In genomic region chr17:33234930-33235685, GRCh38 we compare ENCODE assay signal across 9 cellular contexts. TPM values are rescaled to one million over a fixed set of nuclear protein-coding genes. Genes with fewer than 3 reads are reported as not detected.
DNase-seq lines count a peak whose midpoint lies in the region; ATAC-seq, FAIRE-seq and TF ChIP-seq lines count a peak whose summit lies in the region.
"Had no signal": no experiment of that assay in that cellular context is flagged by ENCODE, and none has a peak within 500 bp of the region (broad histone marks: within the 10 kb centered on the region; RNA-seq: fewer than 3 reads in every experiment).

No MANE protein-coding gene starts in this region.

- POLR2A ChIA-PET in HepG2 (lab: Yijun Ruan, JAX), result no interaction called here

- no peaks in the 10 kb centered on the region for H3K9me3 ChIP-seq in HepG2 (ENCODE audit: low read length)

- no peaks in the 10 kb centered on the region for H3K36me3 ChIP-seq in HepG2 (replicated peaks in 1 of 2; ENCODE audit: control insufficient read depth in 1 of 2, insufficient read depth in 2 of 2, low read length in 2 of 2)
- H3K36me3 ChIP-seq: neural progenitor cell had no signal

- H3K4me3 ChIP-seq in epithelial cell of proximal tubule (ENCODE audit: low read depth, low read length), result no peak overlapping the region
- H3K4me3 ChIP-seq in HepG2 (replicated peaks in 1 of 3; ENCODE audit: insufficient read depth in 1 of 3, low read depth in 2 of 3, low read length in 3 of 3), result no peak overlapping the region
- H3K4me3 ChIP-seq: neural progenitor cell had no signal

- DNase-seq in AG20443 (ENCODE audit: low spot score), result peak; percentile 97
- DNase-seq in HTR-8/SVneo (ENCODE audit: insufficient read length, low spot score), result peak; percentile 89
- peak; percentile 40 for DNase-seq in epithelial cell of proximal tubule (ENCODE audit: low read depth)
- DNase-seq in omental fat pad (ENCODE audit: low spot score), result peak; percentile 35
- no peak for DNase-seq in germinal center (ENCODE audit: low spot score)
- DNase-seq in HepG2 (ENCODE audit: low spot score), result no peak

- no TSS peak for BruUV-seq in HepG2 (replicated peaks; lab: Mats Ljungman, UMichigan)

- TF ChIP-seq RAD21 in HepG2 (CRISPR knock-in tag; IDR thresholded peaks at IDR 0.05), result no peak

- H3K4me1 ChIP-seq in HepG2 (ENCODE audit: insufficient read depth, low read length), result no peaks in the 10 kb centered on the region

- H3K4me2 ChIP-seq in HepG2 (ENCODE audit: low read depth, low read length), result no peak overlapping the region
- H3K4me2 ChIP-seq: neural progenitor cell had no signal

- no peaks in the 10 kb centered on the region for H4K20me1 ChIP-seq in HepG2 (ENCODE audit: insufficient read depth, low read length)

- TF ChIP-seq EP300 in HepG2 (IDR thresholded peaks at IDR 0.05; ENCODE audit: low read depth in 2 of 2, low read length in 2 of 2) (no peak), HepG2 (CRISPR knock-in tag; IDR thresholded peaks at IDR 0.05; ENCODE audit: borderline replicate concordance) (no peak)

- no peak overlapping the region for H2AFZ ChIP-seq in HepG2 (ENCODE audit: low read length)
- H2AFZ ChIP-seq: neural progenitor cell had no signal

- CTCF ChIA-PET in HepG2 (lab: Yijun Ruan, JAX; ENCODE audit: low intra/inter-chr PET ratio, low total read pairs), result no interaction called here

- 14% methylated on average over 4 of the region's 6 CpGs for WGBS in HepG2 (ENCODE audit: low lambda C conversion rate)

- H3K9ac ChIP-seq in HepG2 (ENCODE audit: insufficient read depth, low read depth, low read length), result no peak overlapping the region
- H3K9ac ChIP-seq: neural progenitor cell had no signal

- peak; percentile 98 for ATAC-seq in omental fat pad (ENCODE audit: low FRiP score)
- no peak for ATAC-seq in GM19328 (IDR thresholded peaks at IDR 0.05; ENCODE audit: unreplicated experiment)
- ATAC-seq in HG03280 (IDR thresholded peaks at IDR 0.05; ENCODE audit: unreplicated experiment), result no peak
- ATAC-seq in HepG2, result no peak

- H3K27me3 ChIP-seq in HepG2 (ENCODE audit: control insufficient read depth in 1 of 2, insufficient read depth in 2 of 2, low read length in 2 of 2), result peaks cover 2 to 5% of the 10 kb centered on the region in 2 experiments; a peak in 3 of 5 replicates
- H3K27me3 ChIP-seq: neural progenitor cell had no signal

- TF ChIP-seq POLR2A in HepG2 (IDR thresholded peaks at IDR 0.05; ENCODE audit: insufficient read depth in 1 of 2, low read depth in 2 of 2, low read length in 2 of 2), result no peak

- in situ Hi-C loops in HepG2 (cut with HindIII; ENCODE audit: extremely low pct_ligation_motif_present, low pct_unique_long_range_greater_than_20kb), result no loop called here

- FAIRE-seq in HTR-8/SVneo (lab: Jason Lieb, UNC) (peak; percentile 66), HepG2 (lab: Jason Lieb, UNC) (no peak)

- no peak for TF ChIP-seq CTCF in epithelial cell of proximal tubule (conservative IDR thresholded peaks at IDR 0.05; ENCODE audit: low read depth, low read length)
- TF ChIP-seq CTCF in omental fat pad (IDR thresholded peaks at IDR 0.05), result no peak
- TF ChIP-seq CTCF in HepG2 (CRISPR knock-in tag; IDR thresholded peaks at IDR 0.05), result no peak

- H3K79me2 ChIP-seq in HepG2 (ENCODE audit: insufficient read depth, low read length), result no peaks in the 10 kb centered on the region

- intact Hi-C loops in HepG2 (cut with micrococcal nuclease; ENCODE audit: unreplicated experiment), result no loop called here

- no peak overlapping the region for H3K27ac ChIP-seq in HepG2 (ENCODE audit: extremely low read length, insufficient read depth, low read length)
- H3K27ac ChIP-seq: neural progenitor cell had no signal

TF ChIP-seq in HepG2, 621 proteins besides CTCF, POLR2A, EP300 and RAD21:
- TF ChIP-seq KLF6 (CRISPR knock-in tag; IDR thresholded peaks at IDR 0.05) (no peak), ZNF550 (CRISPR knock-in tag; IDR thresholded peaks at IDR 0.05; ENCODE audit: borderline replicate concordance) (no peak), ZNF724P (CRISPR knock-in tag; IDR thresholded peaks at IDR 0.05; ENCODE audit: borderline replicate concordance) (no peak), CENPT (CRISPR knock-in tag; IDR thresholded peaks at IDR 0.05; ENCODE audit: low read depth) (no peak), CEBPG (CRISPR knock-in tag; IDR thresholded peaks at IDR 0.05) (no peak), E2F2 (CRISPR knock-in tag; IDR thresholded peaks at IDR 0.05; ENCODE audit: borderline replicate concordance) (no peak), MXD4 (CRISPR knock-in tag; IDR thresholded peaks at IDR 0.05) (no peak), ZNF512B (CRISPR knock-in tag; IDR thresholded peaks at IDR 0.05; ENCODE audit: borderline replicate concordance) (no peak), ZNF761 (CRISPR knock-in tag; conservative IDR thresholded peaks at IDR 0.05) (no peak), BCL6 (CRISPR knock-in tag; IDR thresholded peaks at IDR 0.05) (no peak), ZNF331 (CRISPR knock-in tag; IDR thresholded peaks at IDR 0.05) (no peak), PHF8 (CRISPR knock-in tag; IDR thresholded peaks at IDR 0.05) (no peak), ERF (CRISPR knock-in tag; IDR thresholded peaks at IDR 0.05) (no peak), SIX1 (CRISPR knock-in tag; IDR thresholded peaks at IDR 0.05; ENCODE audit: borderline replicate concordance) (no peak), ETV5 (CRISPR knock-in tag; IDR thresholded peaks at IDR 0.05; ENCODE audit: borderline replicate concordance) (no peak), SMARCE1 (IDR thresholded peaks at IDR 0.05; ENCODE audit: borderline replicate concordance) (no peak), KAT8 (CRISPR knock-in tag; IDR thresholded peaks at IDR 0.05) (no peak)

RNA-seq across cellular contexts. Expression of gene ASIC2, which starts 58.0 kb away (rescaled TPM):
- total RNA-seq in epithelial cell of proximal tubule (0.23 and 0.51 TPM in 2 replicates), omental fat pad (under 1 TPM in 1 of 4 donors, not detected in 3; 0.48 TPM), HepG2 (2016; rRNA removed; fragmentation: Illumina TruSeq; extraction: Trizol) (not detected in 2 replicates)
- total RNA-seq in HepG2 (2016; cell fraction: cytosol; rRNA removed; fragmentation: Illumina TruSeq; extraction: Trizol; ENCODE audit: low read depth), result not detected in 2 replicates
- not detected in 2 replicates for total RNA-seq in HepG2 (2016; cell fraction: insoluble cytoplasmic fraction; rRNA removed; fragmentation: Illumina TruSeq; extraction: Trizol)
- not detected in 2 replicates for total RNA-seq in HepG2 (2016; cell fraction: membrane; rRNA removed; fragmentation: Illumina TruSeq; extraction: Trizol)
- not detected in 2 replicates for total RNA-seq in HepG2 (2016; cell fraction: nucleus; rRNA removed; fragmentation: Illumina TruSeq; extraction: Trizol)
- not detected in 2 replicates for polyA plus RNA-seq in HepG2 (2011; rRNA removed)
- polyA plus RNA-seq in HepG2 (2011; cell fraction: cytosol; rRNA removed), result not detected in 2 replicates
- not detected in 2 replicates for polyA plus RNA-seq in HepG2 (2011; cell fraction: nucleus; rRNA removed)
- polyA plus RNA-seq in HepG2 (2012), result not detected in 2 replicates
- polyA plus RNA-seq in HepG2 (2016; cell fraction: cytosol; fragmentation: Illumina TruSeq; extraction: Trizol; ENCODE audit: low read depth), result not detected in 2 replicates
- polyA plus RNA-seq in HepG2 (2016; cell fraction: insoluble cytoplasmic fraction; fragmentation: Illumina TruSeq; extraction: Trizol; ENCODE audit: low read depth), result not detected in 2 replicates
- polyA plus RNA-seq in HepG2 (2016; cell fraction: membrane; fragmentation: Illumina TruSeq; extraction: Trizol; ENCODE audit: low read depth), result not detected in 2 replicates
- polyA plus RNA-seq in HepG2 (2016; cell fraction: nucleus; fragmentation: Illumina TruSeq; extraction: Trizol; ENCODE audit: insufficient read depth, low read depth), result not detected in 2 replicates
- 0.26 TPM in 1 of 2 replicates, not detected in the other for polyA minus RNA-seq in HepG2 (2011; rRNA and poly(A)+ RNA removed; ENCODE audit: low replicate concordance)
- not detected in 2 replicates for polyA minus RNA-seq in HepG2 (2011; cell fraction: cytosol; rRNA and poly(A)+ RNA removed)
- polyA minus RNA-seq in HepG2 (2011; cell fraction: nucleus; rRNA and poly(A)+ RNA removed), result not detected in 2 replicates

Comparison
In these comparisons a context has a peak if more than half of its experiments do, and no peak if none do; other contexts are left out.
1. DNase-seq: peak in AG20443 (single experiment), HTR-8/SVneo (single experiment), epithelial cell of proximal tubule (single experiment) and omental fat pad (single experiment); none in germinal center (single experiment) and HepG2 (single experiment).